ENCODE assay signal across 22 cellular contexts in genomic region chr2:143856973-143857372, GRCh38.
A peak's percentile ranks its signal among the peaks of the same experiment; 100 is the strongest.
DNase-seq lines count a peak whose midpoint lies in the region; ATAC-seq and TF ChIP-seq lines count a peak whose summit lies in the region.
"Had no signal": no experiment of that assay in that cellular context is flagged by ENCODE, and none has a peak within 500 bp of the region (broad histone marks: within the 10 kb centered on the region; RNA-seq: fewer than 3 reads in every experiment).

No MANE protein-coding gene starts in this region.

- H3K79me1 ChIP-seq in IMR-90 (ENCODE audit: low read depth in 1 of 2, low read length in 2 of 2): no peaks in the 10 kb centered on the region

- no peak overlapping the region for H3K14ac ChIP-seq in IMR-90 (replicated peaks; ENCODE audit: low read depth, low read length)

- H3K4ac ChIP-seq in IMR-90 (ENCODE audit: low read depth, low read length): no peak overlapping the region

- TF ChIP-seq CTCF in AG10803 (conservative IDR thresholded peaks at IDR 0.05; ENCODE audit: low read length) (no peak), IMR-90 (conservative IDR thresholded peaks at IDR 0.05; ENCODE audit: low read depth, low read length) (no peak), fibroblast of mammary gland (conservative IDR thresholded peaks at IDR 0.05; ENCODE audit: control insufficient read depth, insufficient read depth, low read depth, low read length) (no peak), chondrocyte (IDR thresholded peaks at IDR 0.05) (no peak)

- POLR2A ChIA-PET in IMR-90 (lab: Charles Lee; ENCODE audit: unreplicated experiment): interaction anchor here (0.6 kb wide), 1 partner anchor 409 kb away, joined by 3 read pairs; no protein-coding TSS in a partner anchor

- peaks cover 8% of the 10 kb centered on the region; the same call in 1 of the 2 replicates for H3K9me1 ChIP-seq in IMR-90 (ENCODE audit: insufficient read depth, low read length)

- no peak overlapping the region for H3K9ac ChIP-seq in IMR-90 (ENCODE audit: low read depth, low read length)

- H2BK20ac ChIP-seq in IMR-90 (ENCODE audit: low read depth, low read length): no peak overlapping the region

- no peaks in the 10 kb centered on the region for H3K4me1 Mint-ChIP-seq in stimulated activated effector memory CD8-positive, alpha-beta T cell treated with anti-CD3 and anti-CD28 coated beads, Interleukin-12 subunit alpha, Interleukin-12 subunit beta, amount 100 ng/mL, for 72 hours
- H3K4me1 Mint-ChIP-seq in chondrocyte (ENCODE audit: low read depth): no peaks in the 10 kb centered on the region
- H3K4me1 Mint-ChIP-seq in natural killer cell treated with Interleukin-12 subunit alpha and Interleukin-12 subunit beta and Interleukin-15 and Interleukin-18, amount 100 ng/mL, for 72 hours (ENCODE audit: low read depth in 2 of 2): no peaks in the 10 kb centered on the region
- H3K4me1 Mint-ChIP-seq: CD8-positive, alpha-beta memory T cell; T-cell had no signal

- H4K20me1 ChIP-seq in IMR-90 (ENCODE audit: insufficient read depth, low read length): no peaks in the 10 kb centered on the region

- no peak for TF ChIP-seq POLR2A in IMR-90 (IDR thresholded peaks at IDR 0.05; ENCODE audit: low read depth, low read length)

- H3K23ac ChIP-seq in IMR-90 (ENCODE audit: low read depth, low read length): no peak overlapping the region

- intact Hi-C loops in IMR-90 (cut with micrococcal nuclease): no loop called here

- H3K9me3 ChIP-seq in IMR-90 (ENCODE audit: control insufficient read depth, insufficient read depth, low read length): no peaks in the 10 kb centered on the region

- H3K27ac ChIP-seq in IMR-90 (ENCODE audit: insufficient read depth, low read length): no peak overlapping the region
- H3K27ac ChIP-seq: C4-2B had no signal

- no peak overlapping the region for H3K18ac ChIP-seq in IMR-90 (ENCODE audit: low read depth, low read length)

- H2BK5ac ChIP-seq in IMR-90 (ENCODE audit: low read depth, low read length, poor library complexity, severe bottlenecking): no peak overlapping the region

- DNase-seq in AG10803 (ENCODE audit: low read depth): peak; percentile 38
- peak; percentile 48 for DNase-seq in IMR-90
- DNase-seq in fibroblast of mammary gland (ENCODE audit: low read depth): peak; percentile 28
- DNase-seq in stimulated activated effector memory CD8-positive, alpha-beta T cell treated with anti-CD3 and anti-CD28 coated beads, Interleukin-12 subunit alpha, Interleukin-12 subunit beta, amount 100 ng/mL, for 72 hours (ENCODE audit: low spot score in 2 of 2): no peak
- DNase-seq in Kasumi-1 (lab: John Stamatoyannopoulos, UW): no peak
- DNase-seq in chondrocyte (ENCODE audit: low spot score): no peak
- DNase-seq in natural killer cell treated with Interleukin-12 subunit alpha and Interleukin-12 subunit beta and Interleukin-15 and Interleukin-18, amount 100 ng/mL, for 72 hours (ENCODE audit: low spot score): no peak
- DNase-seq: Calu3; CD8-positive, alpha-beta memory T cell; DMS153; H7; KBM-7; NCI-H1105; NCI-H2029 treated with DMSO at 0.1 percent for 48 hours; NCI-H226; NCI-H524; NCI-H774; NK-92 treated with Interleukin-12 subunit alpha and Interleukin-12 subunit beta, amount 100 ng/mL, for 24 hours; T-cell had no signal

- no peaks in the 10 kb centered on the region for H3K4me1 ChIP-seq in IMR-90 (ENCODE audit: control insufficient read depth, insufficient read depth, low read length)

- H3K27ac Mint-ChIP-seq in stimulated activated effector memory CD8-positive, alpha-beta T cell treated with anti-CD3 and anti-CD28 coated beads, Interleukin-12 subunit alpha, Interleukin-12 subunit beta, amount 100 ng/mL, for 72 hours: no peak overlapping the region
- no peak overlapping the region for H3K27ac Mint-ChIP-seq in chondrocyte (ENCODE audit: unreplicated experiment)
- H3K27ac Mint-ChIP-seq in natural killer cell treated with Interleukin-12 subunit alpha and Interleukin-12 subunit beta and Interleukin-15 and Interleukin-18, amount 100 ng/mL, for 72 hours: no peak overlapping the region
- H3K27ac Mint-ChIP-seq: CD8-positive, alpha-beta memory T cell; T-cell had no signal

- no peak overlapping the region for H2BK15ac ChIP-seq in IMR-90 (ENCODE audit: low read depth, low read length)

- no peaks in the 10 kb centered on the region for H3K36me3 ChIP-seq in IMR-90 (ENCODE audit: control insufficient read depth, insufficient read depth, low read length)

- H2BK120ac ChIP-seq in IMR-90 (ENCODE audit: low read depth, low read length): no peak overlapping the region

- H3K4me3 ChIP-seq in AG10803 (ENCODE audit: low read length) (no peak overlapping the region), IMR-90 (ENCODE audit: insufficient read depth, low read depth, low read length) (no peak overlapping the region), fibroblast of mammary gland (ENCODE audit: control insufficient read depth, low read depth, low read length) (no peak overlapping the region)

- CTCF ChIA-PET in IMR-90 (lab: Yijun Ruan, JAX): no interaction called here

- peak overlapping the region; percentile 8 for H2AFZ ChIP-seq in IMR-90 (replicated peaks; ENCODE audit: low read length, poor library complexity)

- H4K91ac ChIP-seq in IMR-90 (ENCODE audit: insufficient read depth, low read depth, low read length): no peak overlapping the region

- no peak overlapping the region for H3K4me2 ChIP-seq in IMR-90 (ENCODE audit: low read depth, low read length)

- TF ChIP-seq RAD21 in IMR-90 (IDR thresholded peaks at IDR 0.05; ENCODE audit: low read length): no peak

- H3K27me3 Mint-ChIP-seq in chondrocyte (ENCODE audit: low read depth): no peaks in the 10 kb centered on the region
- peaks cover 6 to 12% of the 10 kb centered on the region in 2 donors for H3K27me3 Mint-ChIP-seq in natural killer cell treated with Interleukin-12 subunit alpha and Interleukin-12 subunit beta and Interleukin-15 and Interleukin-18, amount 100 ng/mL, for 72 hours
- H3K27me3 Mint-ChIP-seq: CD8-positive, alpha-beta memory T cell had no signal

- no peak overlapping the region for H3K4me3 Mint-ChIP-seq in stimulated activated effector memory CD8-positive, alpha-beta T cell treated with anti-CD3 and anti-CD28 coated beads, Interleukin-12 subunit alpha, Interleukin-12 subunit beta, amount 100 ng/mL, for 72 hours
- H3K4me3 Mint-ChIP-seq in chondrocyte (ENCODE audit: unreplicated experiment): no peak overlapping the region
- no peak overlapping the region for H3K4me3 Mint-ChIP-seq in natural killer cell treated with Interleukin-12 subunit alpha and Interleukin-12 subunit beta and Interleukin-15 and Interleukin-18, amount 100 ng/mL, for 72 hours
- H3K4me3 Mint-ChIP-seq: CD8-positive, alpha-beta memory T cell; T-cell had no signal

- peak; percentile 71 for ATAC-seq in IMR-90 (ENCODE audit: low read depth)
- ATAC-seq in stimulated activated effector memory CD8-positive, alpha-beta T cell treated with anti-CD3 and anti-CD28 coated beads, Interleukin-12 subunit alpha, Interleukin-12 subunit beta, amount 100 ng/mL, for 72 hours: peak; percentile 57
- ATAC-seq in natural killer cell treated with Interleukin-12 subunit alpha and Interleukin-12 subunit beta and Interleukin-15 and Interleukin-18, amount 100 ng/mL, for 72 hours: no peak
- ATAC-seq: Panc1, SK-N-SH treated with all-trans-retinoic acid at 6 μM for 48 hours, T-cell had no signal

- H3K56ac ChIP-seq in IMR-90 (ENCODE audit: extremely low read depth, insufficient read depth, low read length): no peak overlapping the region

- in situ Hi-C loops in IMR-90 (cut with MboI; ENCODE audit: low sequenced_read_pairs): no loop called here

- dilution Hi-C loops in IMR-90 (cut with HindIII; ENCODE audit: low sequenced_read_pairs, unreplicated experiment): no loop called here

- no peaks in the 10 kb centered on the region for H3K36me3 Mint-ChIP-seq in stimulated activated effector memory CD8-positive, alpha-beta T cell treated with anti-CD3 and anti-CD28 coated beads, Interleukin-12 subunit alpha, Interleukin-12 subunit beta, amount 100 ng/mL, for 72 hours
- H3K36me3 Mint-ChIP-seq in chondrocyte (ENCODE audit: low read depth): peaks cover 3% of the 10 kb centered on the region
- H3K36me3 Mint-ChIP-seq in natural killer cell treated with Interleukin-12 subunit alpha and Interleukin-12 subunit beta and Interleukin-15 and Interleukin-18, amount 100 ng/mL, for 72 hours: peaks cover 6% of the 10 kb centered on the region
- H3K36me3 Mint-ChIP-seq: CD8-positive, alpha-beta memory T cell; T-cell had no signal

- H4K8ac ChIP-seq in IMR-90 (ENCODE audit: low read depth in 2 of 2, low read length in 2 of 2): no peak overlapping the region

- H2AK5ac ChIP-seq in IMR-90 (ENCODE audit: low read depth, low read length): no peak overlapping the region

- H3K27me3 ChIP-seq in IMR-90 (ENCODE audit: control insufficient read depth, insufficient read depth, low read length): no peaks in the 10 kb centered on the region

- H3K9me3 Mint-ChIP-seq in stimulated activated effector memory CD8-positive, alpha-beta T cell treated with anti-CD3 and anti-CD28 coated beads, Interleukin-12 subunit alpha, Interleukin-12 subunit beta, amount 100 ng/mL, for 72 hours: peaks cover 4% of the 10 kb centered on the region
- H3K9me3 Mint-ChIP-seq in chondrocyte (ENCODE audit: low read depth): no peaks in the 10 kb centered on the region
- no peaks in the 10 kb centered on the region for H3K9me3 Mint-ChIP-seq in natural killer cell treated with Interleukin-12 subunit alpha and Interleukin-12 subunit beta and Interleukin-15 and Interleukin-18, amount 100 ng/mL, for 72 hours

- BruUV-seq in IMR-90 (replicated peaks; lab: Mats Ljungman, UMichigan): no TSS peak

- no peak overlapping the region for H4K5ac ChIP-seq in IMR-90 (ENCODE audit: low read depth, low read length)

- no peak overlapping the region for H2AK9ac ChIP-seq in IMR-90 (replicated peaks; ENCODE audit: low read depth, low read length, poor library complexity)

TF ChIP-seq in IMR-90, 13 proteins besides CTCF, POLR2A, EP300 and RAD21 (continues in another document):
- TF ChIP-seq MAZ (IDR thresholded peaks at IDR 0.05; ENCODE audit: borderline replicate concordance, low read depth, low read length): no peak
- no peak for TF ChIP-seq ELK1 (IDR thresholded peaks at IDR 0.05; ENCODE audit: borderline replicate concordance, low read depth, low read length)
- TF ChIP-seq MAFK (IDR thresholded peaks at IDR 0.05; ENCODE audit: low read depth, low read length): no peak
- TF ChIP-seq CEBPB (IDR thresholded peaks at IDR 0.05; ENCODE audit: low read depth, low read length): no peak
- no peak for TF ChIP-seq MXI1 (IDR thresholded peaks at IDR 0.05; ENCODE audit: borderline replicate concordance, low read depth, low read length)
- no peak for TF ChIP-seq FOS (IDR thresholded peaks at IDR 0.05; ENCODE audit: low read depth, low read length)

Comparison
In these comparisons a context has a peak if more than half of its experiments do, and no peak if none do; other contexts are left out.
1. DNase-seq: peak in AG10803 (single experiment), IMR-90 (single experiment) and fibroblast of mammary gland (single experiment); none in stimulated activated effector memory CD8-positive, alpha-beta T cell treated with anti-CD3 and anti-CD28 coated beads, Interleukin-12 subunit alpha, Interleukin-12 subunit beta, amount 100 ng/mL, for 72 hours (0 of 2), Kasumi-1 (0 of 2), chondrocyte (single experiment) and natural killer cell treated with Interleukin-12 subunit alpha and Interleukin-12 subunit beta and Interleukin-15 and Interleukin-18, amount 100 ng/mL, for 72 hours (single experiment).
2. ATAC-seq: peak in IMR-90 (single experiment) and stimulated activated effector memory CD8-positive, alpha-beta T cell treated with anti-CD3 and anti-CD28 coated beads, Interleukin-12 subunit alpha, Interleukin-12 subunit beta, amount 100 ng/mL, for 72 hours (single experiment); none in natural killer cell treated with Interleukin-12 subunit alpha and Interleukin-12 subunit beta and Interleukin-15 and Interleukin-18, amount 100 ng/mL, for 72 hours (0 of 2).